33 cellular contexts compared by ENCODE assay signal in the genomic region with DNA sequence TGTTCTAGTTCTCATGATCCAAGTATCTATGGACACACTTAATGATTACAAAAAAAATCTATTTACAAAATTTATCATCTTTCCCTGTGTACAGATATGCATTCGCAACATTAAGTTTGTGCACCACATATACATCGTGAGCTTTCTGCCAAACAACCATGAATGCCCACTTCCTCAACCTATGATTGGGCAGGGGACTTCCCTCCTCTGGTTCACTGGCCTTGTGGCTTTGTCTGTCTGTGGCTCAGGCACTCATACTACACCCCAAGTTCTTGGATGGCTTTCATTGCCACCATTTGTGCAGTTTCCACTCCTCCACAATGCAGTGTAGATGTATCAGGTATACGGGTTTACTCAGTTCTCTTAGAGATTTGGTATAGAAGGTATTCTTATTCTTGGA.
DNase-seq lines count a peak whose midpoint lies in the region; ATAC-seq, FAIRE-seq and TF ChIP-seq lines count a peak whose summit lies in the region.
"Had no signal": no experiment of that assay in that cellular context is flagged by ENCODE, and none has a peak within 500 bp of the region (broad histone marks: within the 10 kb centered on the region; RNA-seq: fewer than 3 reads in every experiment).

No MANE protein-coding gene starts in this region.

- H4K20me1 ChIP-seq in GM12878 (ENCODE audit: control insufficient read depth, insufficient read depth), result no peaks in the 10 kb centered on the region; the same call in 1 of the 2 replicates
- H4K20me1 ChIP-seq in smooth muscle cell (ENCODE audit: low read depth), result no peaks in the 10 kb centered on the region
- H4K20me1 ChIP-seq: BLaER1 treated with 17β-estradiol and CSF1 and Interleukin-3, amounts not matched to agents 10 nM and 100 nM had no signal

- peak; percentile 66 for ATAC-seq in GM18861 (IDR thresholded peaks at IDR 0.05; ENCODE audit: unreplicated experiment)
- ATAC-seq in GM21529 (IDR thresholded peaks at IDR 0.05; ENCODE audit: unreplicated experiment), result peak; percentile 49
- peak; percentile 75 for ATAC-seq in HG03039 (IDR thresholded peaks at IDR 0.05; ENCODE audit: unreplicated experiment)
- peak; percentile 83 for ATAC-seq in GM12878
- ATAC-seq: mucosa of descending colon, natural killer cell, right lobe of liver had no signal

- DNase-seq in GM12878 (ENCODE audit: low read depth, low spot score), result no peak
- DNase-seq in DMS 273 treated with DMSO at 0.1 percent for 48 hours (lab: John Stamatoyannopoulos, UW), result no peak
- DNase-seq in NCI-H226, result no peak
- no peak for DNase-seq in stimulated activated CD4-positive, alpha-beta T cell treated with anti-CD3 and anti-CD28 coated beads, Interleukin-12 subunit alpha, Interleukin-12 subunit beta, amount 100 ng/mL, for 4 hours
- no peak for DNase-seq in smooth muscle cell (lab: John Stamatoyannopoulos, UW; ENCODE audit: unreplicated experiment)
- DNase-seq: activated CD4-positive, alpha-beta T cell treated with anti-CD3 and anti-CD28 coated beads, Interleukin-2, amount 50 U/mL, for 48 hours; activated CD4-positive, CD25-positive, alpha-beta regulatory T cell treated with anti-CD3 and anti-CD28 coated beads, Interleukin-2, amount 50 U/mL, for 72 hours; activated naive CD4-positive, alpha-beta T cell treated with Interleukin-2 at 50 U/mL for 16 hours; activated T-cell treated with anti-CD3 and anti-CD28 coated beads, Interleukin-2, amount 50 U/mL, for 48 hours; caudate nucleus; cortex of kidney; DMS53; effector memory CD4-positive, alpha-beta T cell; H9; immature natural killer cell; mammary epithelial cell; mucosa of descending colon; natural killer cell; NCI-H1436 treated with DMSO at 0.1 percent for 48 hours; NCI-H2081 treated with DMSO at 0.1 percent for 48 hours; NCI-H446 treated with DMSO at 0.1 percent for 48 hours; NCI-H774; nucleus accumbens; Peyer's patch; right lobe of liver; SHP77; stimulated activated CD4-positive, alpha-beta T cell treated with anti-CD3 and anti-CD28 coated beads, Interleukin-4, amount 100 ng/mL, for 1 hour; T-helper 2 cell had no signal

- TF ChIP-seq CTCF in GM12878 (IDR thresholded peaks at IDR 0.05 in 2 of 3, conservative IDR thresholded peaks at IDR 0.05 in 1 of 3; ENCODE audit: control insufficient read depth in 2 of 3, extremely low read depth in 1 of 3, insufficient read depth in 1 of 3, low read depth in 3 of 3, low read length in 3 of 3) (no peak), smooth muscle cell (IDR thresholded peaks at IDR 0.05; ENCODE audit: borderline replicate concordance, insufficient read depth, poor library complexity, severe bottlenecking) (no peak)

- TF ChIP-seq EP300 in GM12878 (IDR thresholded peaks at IDR 0.05; ENCODE audit: borderline replicate concordance in 1 of 2, control insufficient read depth in 1 of 2, low read depth in 2 of 2, low read length in 2 of 2), result no peak

- FAIRE-seq in GM12878 (lab: Jason Lieb, UNC), result no peak

- 32% methylated on average over 3 of the region's 3 CpGs for WGBS in GM12878 (ENCODE audit: insufficient coverage, insufficient replicate concordance, low lambda C conversion rate, missing lambda C conversion rate)
- WGBS in smooth muscle cell (ENCODE audit: low lambda C conversion rate), result 87% methylated on average over 3 of the region's 3 CpGs

- no peaks in the 10 kb centered on the region for H3K36me3 ChIP-seq in GM12878 (ENCODE audit: control insufficient read depth in 2 of 2, insufficient read depth in 2 of 2, low read length in 1 of 2)
- no peaks in the 10 kb centered on the region for H3K36me3 ChIP-seq in smooth muscle cell (ENCODE audit: low read depth)
- H3K36me3 ChIP-seq: BLaER1 treated with 17β-estradiol and CSF1 and Interleukin-3, amounts not matched to agents 10 nM and 100 nM; Peyer's patch; prostate gland; right lobe of liver had no signal

- H3K4me1 ChIP-seq in GM12878 (ENCODE audit: control insufficient read depth, insufficient read depth, low read length), result no peaks in the 10 kb centered on the region
- peaks cover 4% of the 10 kb centered on the region for H3K4me1 ChIP-seq in smooth muscle cell (ENCODE audit: low read depth)
- H3K4me1 ChIP-seq: BLaER1 treated with 17β-estradiol and CSF1 and Interleukin-3, amounts not matched to agents 10 nM and 100 nM; Peyer's patch; prostate gland had no signal

- H3K27me3 ChIP-seq in GM12878 (replicated peaks in 1 of 2; ENCODE audit: control insufficient read depth in 2 of 2, insufficient read depth in 2 of 2, low read length in 1 of 2) (no peaks in the 10 kb centered on the region), smooth muscle cell (ENCODE audit: low read depth) (no peaks in the 10 kb centered on the region)
- H3K27me3 ChIP-seq: BLaER1 treated with 17β-estradiol and CSF1 and Interleukin-3, amounts not matched to agents 10 nM and 100 nM; Peyer's patch; right lobe of liver had no signal

- H3K4me3 ChIP-seq in GM12878, result no peak overlapping the region
- no peak overlapping the region for H3K4me3 ChIP-seq in smooth muscle cell
- H3K4me3 ChIP-seq: BLaER1 treated with 17β-estradiol and CSF1 and Interleukin-3, amounts not matched to agents 10 nM and 100 nM; mucosa of descending colon; Peyer's patch; prostate gland; right lobe of liver had no signal

- no peaks in the 10 kb centered on the region for H3K9me3 ChIP-seq in GM12878 (replicated peaks; ENCODE audit: control insufficient read depth, insufficient read depth, low read length)
- no peaks in the 10 kb centered on the region for H3K9me3 ChIP-seq in smooth muscle cell (replicated peaks; ENCODE audit: low read depth)
- H3K9me3 ChIP-seq: BLaER1 treated with 17β-estradiol and CSF1 and Interleukin-3, amounts not matched to agents 10 nM and 100 nM; mucosa of descending colon; Peyer's patch; prostate gland; right lobe of liver had no signal

- RAD21 ChIA-PET in GM12878 (lab: Charles Lee; ENCODE audit: unreplicated experiment), result no interaction called here

- H3K9ac ChIP-seq in GM12878 (ENCODE audit: control insufficient read depth, insufficient read depth, low read length) (no peak overlapping the region), smooth muscle cell (ENCODE audit: low read depth) (no peak overlapping the region)
- H3K9ac ChIP-seq: BLaER1 treated with 17β-estradiol and CSF1 and Interleukin-3, amounts not matched to agents 10 nM and 100 nM had no signal

- H3K27ac ChIP-seq in GM12878 (ENCODE audit: control insufficient read depth, insufficient read depth), result no peak overlapping the region
- no peak overlapping the region for H3K27ac ChIP-seq in smooth muscle cell (ENCODE audit: low read depth)
- H3K27ac ChIP-seq: BLaER1 treated with 17β-estradiol and CSF1 and Interleukin-3, amounts not matched to agents 10 nM and 100 nM; Peyer's patch; prostate gland; right lobe of liver had no signal

- TF ChIP-seq POLR2A in GM12878 (IDR thresholded peaks at IDR 0.05; ENCODE audit: low read depth, low read length), result no peak

- H3K79me2 ChIP-seq in GM12878 (ENCODE audit: control insufficient read depth, insufficient read depth, low read length), result no peaks in the 10 kb centered on the region
- no peaks in the 10 kb centered on the region for H3K79me2 ChIP-seq in smooth muscle cell (ENCODE audit: low read depth)

- POLR2A ChIA-PET in GM12878 (lab: Charles Lee), result no interaction called here

- CTCF ChIA-PET in GM12878 (lab: Yijun Ruan, JAX), result no interaction called here

- in situ Hi-C loops in GM12878 (cut with MboI), result no loop called here

- H3K4me2 ChIP-seq in GM12878 (ENCODE audit: control insufficient read depth, insufficient read depth) (no peak overlapping the region), smooth muscle cell (no peak overlapping the region)
- H3K4me2 ChIP-seq: BLaER1 treated with 17β-estradiol and CSF1 and Interleukin-3, amounts not matched to agents 10 nM and 100 nM had no signal

- no peaks in the 10 kb centered on the region for H3F3A ChIP-seq in smooth muscle cell (ENCODE audit: low read depth)

- SMC1A ChIA-PET in GM12878 (lab: Charles Lee; ENCODE audit: uncharacterized antibody, unreplicated experiment), result no interaction called here

- no peak overlapping the region for H2AFZ ChIP-seq in GM12878 (ENCODE audit: control insufficient read depth, low read depth, low read length)
- no peak overlapping the region for H2AFZ ChIP-seq in smooth muscle cell (ENCODE audit: low read depth)

- TF ChIP-seq RAD21 in GM12878 (IDR thresholded peaks at IDR 0.05; ENCODE audit: insufficient read depth, low read depth, low read length), result no peak

- BruUV-seq in GM12878 (replicated peaks; lab: Mats Ljungman, UMichigan), result no TSS peak

- intact Hi-C loops in GM12878 (cut with micrococcal nuclease; ENCODE audit: unreplicated experiment), result no loop called here

TF ChIP-seq in GM12878, 131 proteins besides CTCF, POLR2A, EP300 and RAD21:
- TF ChIP-seq YY1 (IDR thresholded peaks at IDR 0.05; ENCODE audit: low read depth, low read length), result no peak
- TF ChIP-seq SPI1 (IDR thresholded peaks at IDR 0.05; ENCODE audit: borderline replicate concordance, insufficient read depth, low read depth, low read length), result peak; percentile 56; the same call in 1 of the 2 replicates
- TF ChIP-seq, protein P1, sequence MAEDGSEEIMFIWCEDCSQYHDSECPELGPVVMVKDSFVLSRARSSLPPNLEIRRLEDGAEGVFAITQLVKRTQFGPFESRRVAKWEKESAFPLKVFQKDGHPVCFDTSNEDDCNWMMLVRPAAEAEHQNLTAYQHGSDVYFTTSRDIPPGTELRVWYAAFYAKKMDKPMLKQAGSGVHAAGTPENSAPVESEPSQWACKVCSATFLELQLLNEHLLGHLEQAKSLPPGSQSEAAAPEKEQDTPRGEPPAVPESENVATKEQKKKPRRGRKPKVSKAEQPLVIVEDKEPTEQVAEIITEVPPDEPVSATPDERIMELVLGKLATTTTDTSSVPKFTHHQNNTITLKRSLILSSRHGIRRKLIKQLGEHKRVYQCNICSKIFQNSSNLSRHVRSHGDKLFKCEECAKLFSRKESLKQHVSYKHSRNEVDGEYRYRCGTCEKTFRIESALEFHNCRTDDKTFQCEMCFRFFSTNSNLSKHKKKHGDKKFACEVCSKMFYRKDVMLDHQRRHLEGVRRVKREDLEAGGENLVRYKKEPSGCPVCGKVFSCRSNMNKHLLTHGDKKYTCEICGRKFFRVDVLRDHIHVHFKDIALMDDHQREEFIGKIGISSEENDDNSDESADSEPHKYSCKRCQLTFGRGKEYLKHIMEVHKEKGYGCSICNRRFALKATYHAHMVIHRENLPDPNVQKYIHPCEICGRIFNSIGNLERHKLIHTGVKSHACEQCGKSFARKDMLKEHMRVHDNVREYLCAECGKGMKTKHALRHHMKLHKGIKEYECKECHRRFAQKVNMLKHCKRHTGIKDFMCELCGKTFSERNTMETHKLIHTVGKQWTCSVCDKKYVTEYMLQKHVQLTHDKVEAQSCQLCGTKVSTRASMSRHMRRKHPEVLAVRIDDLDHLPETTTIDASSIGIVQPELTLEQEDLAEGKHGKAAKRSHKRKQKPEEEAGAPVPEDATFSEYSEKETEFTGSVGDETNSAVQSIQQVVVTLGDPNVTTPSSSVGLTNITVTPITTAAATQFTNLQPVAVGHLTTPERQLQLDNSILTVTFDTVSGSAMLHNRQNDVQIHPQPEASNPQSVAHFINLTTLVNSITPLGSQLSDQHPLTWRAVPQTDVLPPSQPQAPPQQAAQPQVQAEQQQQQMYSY (CRISPR knock-in tag; IDR thresholded peaks at IDR 0.05), result no peak
- TF ChIP-seq JUND (IDR thresholded peaks at IDR 0.05; ENCODE audit: low read depth, low read length), result no peak
